Comparison of ENCODE assay signal across 19 cellular contexts in the genomic region with DNA sequence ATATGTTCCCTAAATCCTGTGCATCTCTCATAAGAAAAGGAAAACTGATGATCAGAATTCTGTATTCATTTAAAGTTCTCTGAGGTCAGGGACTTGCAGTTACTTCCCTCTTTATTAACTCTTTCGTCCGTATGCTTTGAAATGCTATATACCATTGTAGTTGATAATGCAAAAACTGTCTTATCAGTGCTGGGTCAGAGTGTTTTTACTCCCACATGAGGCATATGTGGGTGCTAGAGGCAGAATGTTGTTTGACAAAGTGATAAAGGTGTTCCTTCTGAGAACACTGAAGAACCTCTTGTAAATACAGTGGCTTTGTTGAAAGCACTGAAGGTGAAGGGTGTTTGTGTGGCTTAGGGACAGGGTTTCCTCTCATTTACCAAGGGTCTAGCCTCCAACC.
"Had no signal": no experiment of that assay in that cellular context is flagged by ENCODE, and none has a peak within 500 bp of the region (broad histone marks: within the 10 kb centered on the region; RNA-seq: fewer than 3 reads in every experiment).

No MANE protein-coding gene starts in this region.

- H3K4me1 Mint-ChIP-seq: activated CD4-positive, alpha-beta memory T cell treated with anti-CD3 and anti-CD28 coated beads, Interleukin-2, amount 10 ng/mL, durations not matched to agents 7 days and 5 days; activated naive CD4-positive, alpha-beta T cell treated with anti-CD3 and anti-CD28 coated beads, Interleukin-2, amount 10 ng/mL, durations not matched to agents 7 days and 5 days had no signal

- H3K27me3 Mint-ChIP-seq: activated CD4-positive, alpha-beta memory T cell treated with anti-CD3 and anti-CD28 coated beads, Interleukin-2, amount 10 ng/mL, durations not matched to agents 7 days and 5 days; activated naive CD4-positive, alpha-beta T cell treated with anti-CD3 and anti-CD28 coated beads, Interleukin-2, amount 10 ng/mL, durations not matched to agents 7 days and 5 days; stimulated activated naive CD8-positive, alpha-beta T cell treated with anti-CD3 and anti-CD28 coated beads, Interleukin-15, Interleukin-2, amounts not matched to agents 100 ng/mL and 50 ng/mL, for 24 hours had no signal

- H3K27ac Mint-ChIP-seq: activated CD4-positive, alpha-beta memory T cell treated with anti-CD3 and anti-CD28 coated beads, Interleukin-2, amount 10 ng/mL, durations not matched to agents 7 days and 5 days; activated naive CD4-positive, alpha-beta T cell treated with anti-CD3 and anti-CD28 coated beads, Interleukin-2, amount 10 ng/mL, durations not matched to agents 7 days and 5 days; activated T-cell treated with anti-CD3 and anti-CD28 coated beads, Interleukin-2, amount 50 U/mL, for 72 hours; endodermal cell; nephron progenitor cell; stimulated activated naive CD8-positive, alpha-beta T cell treated with anti-CD3 and anti-CD28 coated beads, Interleukin-15, Interleukin-2, amounts not matched to agents 100 ng/mL and 50 ng/mL, for 24 hours had no signal

- H3K9me3 Mint-ChIP-seq: activated CD4-positive, alpha-beta memory T cell treated with anti-CD3 and anti-CD28 coated beads, Interleukin-2, amount 10 ng/mL, durations not matched to agents 7 days and 5 days; activated naive CD4-positive, alpha-beta T cell treated with anti-CD3 and anti-CD28 coated beads, Interleukin-2, amount 10 ng/mL, durations not matched to agents 7 days and 5 days; activated T-cell treated with anti-CD3 and anti-CD28 coated beads, Interleukin-2, amount 50 U/mL, for 72 hours; endodermal cell; nephron progenitor cell; stimulated activated naive CD8-positive, alpha-beta T cell treated with anti-CD3 and anti-CD28 coated beads, Interleukin-15, Interleukin-2, amounts not matched to agents 100 ng/mL and 50 ng/mL, for 24 hours had no signal

- H3K4me3 Mint-ChIP-seq: activated CD4-positive, alpha-beta memory T cell treated with anti-CD3 and anti-CD28 coated beads, Interleukin-2, amount 10 ng/mL, durations not matched to agents 7 days and 5 days; activated naive CD4-positive, alpha-beta T cell treated with anti-CD3 and anti-CD28 coated beads, Interleukin-2, amount 10 ng/mL, durations not matched to agents 7 days and 5 days; activated T-cell treated with anti-CD3 and anti-CD28 coated beads, Interleukin-2, amount 50 U/mL, for 72 hours; endodermal cell; nephron progenitor cell; stimulated activated naive CD8-positive, alpha-beta T cell treated with anti-CD3 and anti-CD28 coated beads, Interleukin-15, Interleukin-2, amounts not matched to agents 100 ng/mL and 50 ng/mL, for 24 hours had no signal

- ATAC-seq: activated T-cell treated with anti-CD3 and anti-CD28 coated beads, Interleukin-2, amount 50 U/mL, for 72 hours; right lobe of liver had no signal

- DNase-seq: activated CD4-positive, alpha-beta memory T cell treated with anti-CD3 and anti-CD28 coated beads, Interleukin-2, amount 10 ng/mL, durations not matched to agents 7 days and 5 days; activated CD4-positive, alpha-beta T cell treated with anti-CD3 and anti-CD28 coated beads for 4 hours; activated CD4-positive, CD25-positive, alpha-beta regulatory T cell; activated effector memory CD4-positive, alpha-beta T cell treated with anti-CD3 and anti-CD28 coated beads, Interleukin-2, amount 50 U/mL, for 16 hours; activated naive CD4-positive, alpha-beta T cell treated with anti-CD3 and anti-CD28 coated beads, Interleukin-2, amount 10 ng/mL, durations not matched to agents 7 days and 5 days; activated T-cell treated with anti-CD3 and anti-CD28 coated beads, Interleukin-2, amount 50 U/mL, for 72 hours; amygdala; cerebellar nuclear complex; endodermal cell; heart left ventricle; islet precursor cell; left cardiac atrium; mesenchymal stem cell; nephron progenitor cell; occipital lobe; right lobe of liver; stimulated activated CD4-positive, alpha-beta T cell treated with anti-CD3 and anti-CD28 coated beads, Interleukin-1b, Interleukin-23, amount 100 ng/mL, for 48 hours; tibial artery had no signal
